ENCODE assay signal across 1 cellular context in the genomic region with DNA sequence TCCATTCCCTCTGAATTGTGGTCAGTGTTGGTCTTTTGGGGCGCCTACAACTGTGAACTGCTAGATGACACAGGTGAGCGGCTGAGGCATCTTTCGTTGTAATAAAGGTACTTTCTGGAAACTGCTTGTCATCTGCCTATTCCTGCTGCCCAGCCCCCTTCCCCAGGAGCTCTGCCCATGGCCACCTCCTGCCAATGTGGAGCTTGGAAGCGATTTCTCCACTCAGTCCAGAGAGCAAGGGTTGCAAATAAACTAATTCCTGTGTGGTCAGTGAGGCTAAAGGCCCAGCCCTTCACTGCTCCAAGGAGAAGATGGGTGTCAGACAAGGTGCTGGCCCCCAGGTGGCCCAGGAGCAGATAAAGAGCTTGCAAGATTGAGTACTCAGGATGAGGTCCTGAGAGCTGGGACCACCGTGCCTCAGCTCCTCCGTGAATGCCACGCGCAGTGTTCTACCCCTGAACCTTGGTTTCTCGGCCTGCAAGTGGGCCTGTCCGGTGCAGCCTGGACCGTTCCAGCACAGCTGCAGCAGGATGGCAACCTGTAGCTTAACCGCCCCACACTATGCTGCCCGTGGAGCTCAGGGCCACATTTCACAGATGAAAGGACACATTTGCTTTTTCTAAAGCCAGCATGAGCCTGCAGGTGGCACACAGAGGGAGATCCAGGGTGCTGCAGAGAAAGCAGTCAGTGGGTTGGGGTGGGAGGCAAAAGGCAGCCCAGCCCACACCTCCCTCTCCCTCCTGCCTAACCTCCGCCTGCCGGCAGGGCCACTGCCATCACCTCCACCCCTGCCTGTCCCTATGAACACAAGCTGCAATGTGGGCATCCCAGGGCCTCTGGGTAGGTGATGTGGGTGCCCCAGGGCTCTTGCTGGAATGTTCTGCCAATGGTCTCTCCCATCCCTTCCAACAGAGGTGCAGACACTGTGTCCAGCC.
TF ChIP-seq lines count a peak whose summit lies in the region.

No MANE protein-coding gene starts in this region.

TF ChIP-seq in H1, 55 proteins besides CTCF, POLR2A, EP300 and RAD21:
- TF ChIP-seq JUND (IDR thresholded peaks at IDR 0.05; ENCODE audit: low read length) (no peak), POU5F1 (IDR thresholded peaks at IDR 0.05; ENCODE audit: low read depth, low read length) (no peak), CHD7 (IDR thresholded peaks at IDR 0.05; ENCODE audit: insufficient replicate concordance, low read length) (no peak), CTBP2 (IDR thresholded peaks at IDR 0.05; ENCODE audit: borderline replicate concordance, insufficient read depth, insufficient read length, low read length) (no peak), SRF (IDR thresholded peaks at IDR 0.05; ENCODE audit: low read depth, low read length) (no peak), TAF1 (IDR thresholded peaks at IDR 0.05; ENCODE audit: low read depth, low read length) (no peak)
- TF ChIP-seq, protein P1, sequence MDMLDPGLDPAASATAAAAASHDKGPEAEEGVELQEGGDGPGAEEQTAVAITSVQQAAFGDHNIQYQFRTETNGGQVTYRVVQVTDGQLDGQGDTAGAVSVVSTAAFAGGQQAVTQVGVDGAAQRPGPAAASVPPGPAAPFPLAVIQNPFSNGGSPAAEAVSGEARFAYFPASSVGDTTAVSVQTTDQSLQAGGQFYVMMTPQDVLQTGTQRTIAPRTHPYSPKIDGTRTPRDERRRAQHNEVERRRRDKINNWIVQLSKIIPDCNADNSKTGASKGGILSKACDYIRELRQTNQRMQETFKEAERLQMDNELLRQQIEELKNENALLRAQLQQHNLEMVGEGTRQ (IDR thresholded peaks at IDR 0.05; ENCODE audit: low read length): no peak
